ENCODE assay signal across 10 cellular contexts in genomic region chr6:88725111-88725711, GRCh38.
DNase-seq lines count a peak whose midpoint lies in the region; ATAC-seq and TF ChIP-seq lines count a peak whose summit lies in the region.
"Had no signal": no experiment of that assay in that cellular context is flagged by ENCODE, and none has a peak within 500 bp of the region (broad histone marks: within the 10 kb centered on the region; RNA-seq: fewer than 3 reads in every experiment).

No MANE protein-coding gene starts in this region.

- POLR2A ChIA-PET in AG04449 (lab: Yijun Ruan, JAX), result no interaction called here

- TF ChIP-seq POLR2A in esophagus muscularis mucosa (IDR thresholded peaks at IDR 0.05; ENCODE audit: low read depth), result no peak
- TF ChIP-seq POLR2A in sigmoid colon (IDR thresholded peaks at IDR 0.05), result no peak

- H3K27me3 ChIP-seq in esophagus muscularis mucosa (no peaks in the 10 kb centered on the region), sigmoid colon (no peaks in the 10 kb centered on the region)

- H3K4me1 ChIP-seq in esophagus muscularis mucosa (no peaks in the 10 kb centered on the region), sigmoid colon (no peaks in the 10 kb centered on the region)

- WGBS in esophagus muscularis mucosa, result 72% methylated on average over 11 of the region's 11 CpGs
- WGBS in sigmoid colon, 2 donors, result 84 to 95% methylated on average over 11 of the region's 11 CpGs

- H3K9me3 ChIP-seq in esophagus muscularis mucosa (no peaks in the 10 kb centered on the region), sigmoid colon (no peaks in the 10 kb centered on the region)

- H3K36me3 ChIP-seq in esophagus muscularis mucosa (no peaks in the 10 kb centered on the region), sigmoid colon (no peaks in the 10 kb centered on the region)

- intact Hi-C loops in esophagus muscularis mucosa (cut with DNase I), result no loop called here
- intact Hi-C loops in sigmoid colon (cut with DNase I), result no loop called here

- peak; percentile 42 for TF ChIP-seq CTCF in AG04449 (IDR thresholded peaks at IDR 0.05; ENCODE audit: insufficient read depth, low read length, missing control alignments)
- no peak for TF ChIP-seq CTCF in GM20000 (IDR thresholded peaks at IDR 0.05; ENCODE audit: extremely low read depth, missing control alignments)
- TF ChIP-seq CTCF in esophagus muscularis mucosa (IDR thresholded peaks at IDR 0.05), result peak in 1 of 3 experiments; percentile 14
- TF ChIP-seq CTCF in sigmoid colon (IDR thresholded peaks at IDR 0.05), result peak in 1 of 4 experiments; percentile 23

- no peak for ATAC-seq in GM21390 (IDR thresholded peaks at IDR 0.05; ENCODE audit: unreplicated experiment)
- ATAC-seq: naive thymus-derived CD4-positive, alpha-beta T cell had no signal

- H3K27ac ChIP-seq in esophagus muscularis mucosa (replicated peaks in 1 of 4) (no peak overlapping the region), sigmoid colon (no peak overlapping the region)

- CTCF ChIA-PET in AG04449 (lab: Yijun Ruan, JAX), result no interaction called here

- TF ChIP-seq EP300 in esophagus muscularis mucosa (IDR thresholded peaks at IDR 0.05) (no peak), sigmoid colon (IDR thresholded peaks at IDR 0.05) (no peak)

- DNase-seq in AG04449 (ENCODE audit: low read depth, low spot score) (peak; percentile 82), GM20000 (ENCODE audit: low spot score) (peak; percentile 10), amniotic epithelial cell (ENCODE audit: low read depth) (peak; percentile 95), lung microvascular endothelial cell (ENCODE audit: low read depth in 2 of 2) (peak; percentile 5 to 17), esophagus muscularis mucosa (ENCODE audit: extremely low spot score) (no peak), sigmoid colon (no peak), NOMO-1 treated with DMSO at 0.1 percent for 48 hours (lab: John Stamatoyannopoulos, UW; ENCODE audit: unreplicated experiment) (no peak)
- DNase-seq: activated effector memory CD4-positive, alpha-beta T cell treated with anti-CD3 and anti-CD28 coated beads, Interleukin-2, amount 50 U/mL, for 16 hours had no signal

- H3K4me3 ChIP-seq in AG04449 (ENCODE audit: low read depth, low read length) (peak overlapping the region; percentile 4; the same call in 1 of the 2 replicates), esophagus muscularis mucosa (no peak overlapping the region), sigmoid colon (no peak overlapping the region)

Comparison
In these comparisons a context has a peak if more than half of its experiments do, and no peak if none do; other contexts are left out.
1. DNase-seq: peak in AG04449 (single experiment), GM20000 (single experiment), amniotic epithelial cell (single experiment) and lung microvascular endothelial cell (2 of 2); none in esophagus muscularis mucosa (single experiment), sigmoid colon (single experiment) and NOMO-1 treated with DMSO at 0.1 percent for 48 hours (single experiment).